ENCODE assay signal across 8 cellular contexts in genomic region chr12:121579981-121580868, GRCh38. TPM values are rescaled to one million over a fixed set of nuclear protein-coding genes. Genes with fewer than 3 reads are reported as not detected.
A peak's percentile ranks its signal among the peaks of the same experiment; 100 is the strongest.
DNase-seq lines count a peak whose midpoint lies in the region; ATAC-seq and TF ChIP-seq lines count a peak whose summit lies in the region.

No MANE protein-coding gene starts in this region.

- no TSS peak for BruUV-seq in HCT116 (replicated peaks; lab: Mats Ljungman, UMichigan)

- peak overlapping the region; percentile 98 for H2BK15ac ChIP-seq in mesendoderm (replicated peaks; ENCODE audit: low read depth)

- peak overlapping the region; percentile 66 for H4K8ac ChIP-seq in mesendoderm (ENCODE audit: low read depth, low read length)

- ATAC-seq in HCT116, result peak; percentile 86
- ATAC-seq in effector memory CD8-positive, alpha-beta T cell (replicated peaks), result peak; percentile 80

- peak overlapping the region; percentile 91 for H3K18ac ChIP-seq in mesendoderm (ENCODE audit: low read length)

- H3K27ac ChIP-seq in HCT116 (ENCODE audit: low read depth, low read length), result no peak overlapping the region; the same call in 1 of the 2 replicates
- H3K27ac ChIP-seq in mesendoderm (ENCODE audit: low read depth, low read length), result peak overlapping the region; percentile 99

- no peaks in the 10 kb centered on the region for H3K9me3 ChIP-seq in HCT116 (ENCODE audit: control insufficient read depth in 1 of 2, insufficient read depth in 1 of 2, low read depth in 1 of 2, low read length in 2 of 2)

- H2BK5ac ChIP-seq in mesendoderm (ENCODE audit: low read length), result peak overlapping the region; percentile 98

- no CpG with 5 or more reads among the region's 54 CpGs for WGBS in mesendoderm (ENCODE audit: extremely low coverage, insufficient coverage, low lambda C conversion rate)

- H3K4me1 ChIP-seq in HCT116 (ENCODE audit: control insufficient read depth in 1 of 2, insufficient read depth in 2 of 2, low read length in 2 of 2) (peaks cover 13 to 29% of the 10 kb centered on the region in 2 experiments), mesendoderm (ENCODE audit: control insufficient read depth, low read depth, low read length) (peaks cover 16% of the 10 kb centered on the region)

- no peak for TF ChIP-seq RAD21 in HCT116 (IDR thresholded peaks at IDR 0.05; ENCODE audit: low read depth)

- CTCF ChIA-PET in HCT116 (lab: Charles Lee), result no interaction called here

- DNase-seq in CD14-positive monocyte (ENCODE audit: low spot score) (no peak), HCT116 (ENCODE audit: low read depth, low spot score) (no peak), NCI-H774 (lab: John Stamatoyannopoulos, UW) (peak; percentile 80), mesendoderm (peak; percentile 87), HPDE6-E6E7 (ENCODE audit: extremely low spot score) (no peak)
- peak; percentile 86 for DNase-seq in activated CD8-positive, alpha-beta memory T cell treated with anti-CD3 and anti-CD28 coated beads for 24 hours
- DNase-seq in effector memory CD8-positive, alpha-beta T cell, result peak; percentile 57 to 65 (median 64)
- DNase-seq in stimulated activated CD8-positive, alpha-beta memory T cell treated with anti-CD3 and anti-CD28 coated beads, Interleukin-15, amount 100 ng/mL, for 1 hour (ENCODE audit: low read depth), result peak; percentile 50

- peak overlapping the region; percentile 100 for H2BK120ac ChIP-seq in mesendoderm (ENCODE audit: low read depth, low read length)

- H3K4me3 Mint-ChIP-seq in CD14-positive monocyte, result peak overlapping the region; percentile 93 to 98
- peak overlapping the region; percentile 95 to 99 for H3K4me3 Mint-ChIP-seq in effector memory CD8-positive, alpha-beta T cell

- peak overlapping the region; percentile 98 for H3K4ac ChIP-seq in mesendoderm (ENCODE audit: low read depth, low read length)

- RAD21 ChIA-PET in HCT116 (lab: Charles Lee; ENCODE audit: low non-redundant PET in 1 of 2, low total read pairs in 2 of 2, uncharacterized antibody in 2 of 2, unreplicated experiment in 2 of 2), result no interaction called here

- peak overlapping the region; percentile 88 for H3K4me2 ChIP-seq in HCT116 (ENCODE audit: low read length)
- H3K4me2 ChIP-seq in mesendoderm (ENCODE audit: low read length), result peak overlapping the region; percentile 61

- peak overlapping the region; percentile 47 to 60 for H3K4me3 ChIP-seq in HCT116 (replicated peaks in 1 of 2; ENCODE audit: low read depth in 1 of 2, low read length in 2 of 2)
- H3K4me3 ChIP-seq in mesendoderm (ENCODE audit: low read length), result peak overlapping the region; percentile 65

- H2AK5ac ChIP-seq in mesendoderm (ENCODE audit: low read length), result peak overlapping the region; percentile 37

- peak overlapping the region; percentile 89 for H2AFZ ChIP-seq in HCT116 (ENCODE audit: low read depth, low read length, poor library complexity, severe bottlenecking)

- H3K27ac Mint-ChIP-seq in CD14-positive monocyte, result peak overlapping the region; percentile 90 to 98 (median 96)
- H3K27ac Mint-ChIP-seq in effector memory CD8-positive, alpha-beta T cell, result peak overlapping the region; percentile 99 to 100

- peak overlapping the region; percentile 60 for H3K9ac ChIP-seq in HCT116 (ENCODE audit: low read length)
- peak overlapping the region; percentile 93 for H3K9ac ChIP-seq in mesendoderm (ENCODE audit: low read length)

- TF ChIP-seq POLR2A in HCT116 (IDR thresholded peaks at IDR 0.05; ENCODE audit: borderline replicate concordance, extremely low read depth, insufficient read depth, insufficient read length), result no peak

- H3K36me3 ChIP-seq in HCT116 (ENCODE audit: control insufficient read depth in 1 of 2, insufficient read depth in 2 of 2, low read length in 2 of 2), result no peaks in the 10 kb centered on the region
- H3K36me3 ChIP-seq in mesendoderm (ENCODE audit: control insufficient read depth, insufficient read depth, low read length), result no peaks in the 10 kb centered on the region

- peak overlapping the region; percentile 99 for H3K56ac ChIP-seq in mesendoderm (ENCODE audit: low read length)

- POLR2A ChIA-PET in HCT116 (lab: Charles Lee), result interaction anchor here (0.9 kb wide), 2 partner anchors 15 to 46 kb away, joined by 3 read pairs; partner anchors contain the start of gene ORAI1

- H3K23ac ChIP-seq in mesendoderm (ENCODE audit: low read length), result no peak overlapping the region

- intact Hi-C loops in CD14-positive monocyte (cut with micrococcal nuclease) (loop anchor here (5.0 kb wide), 4 partner anchors 32 to 47 kb away; partner anchors contain the start of gene ORAI1 (in 1 of the 2)), HCT116 (cut with micrococcal nuclease) (loop anchor here (2.0 kb wide), 1 partner anchor 17 kb away; no protein-coding TSS in a partner anchor)

- peaks cover 3% of the 10 kb centered on the region for H3K79me1 ChIP-seq in mesendoderm (ENCODE audit: low read length)

- H3K79me2 ChIP-seq in HCT116 (ENCODE audit: insufficient read depth, low read length) (no peaks in the 10 kb centered on the region), mesendoderm (ENCODE audit: control insufficient read depth, insufficient read depth, low read length) (peaks cover 29% of the 10 kb centered on the region)

- no peaks in the 10 kb centered on the region for H3K9me3 Mint-ChIP-seq in CD14-positive monocyte
- H3K9me3 Mint-ChIP-seq in effector memory CD8-positive, alpha-beta T cell, result no peaks in the 10 kb centered on the region

- H3K4me1 Mint-ChIP-seq in CD14-positive monocyte, result peaks cover 38% of the 10 kb centered on the region
- H3K4me1 Mint-ChIP-seq in effector memory CD8-positive, alpha-beta T cell (ENCODE audit: low read depth in 2 of 2), result peaks cover 29 to 42% of the 10 kb centered on the region in 2 donors

- H4K5ac ChIP-seq in mesendoderm (ENCODE audit: low read length), result peak overlapping the region; percentile 33

- peaks cover 4 to 12% (median 8%) of the 10 kb centered on the region in 3 donors for H3K27me3 Mint-ChIP-seq in CD14-positive monocyte (ENCODE audit: low read depth in 3 of 3)
- no peaks in the 10 kb centered on the region for H3K27me3 Mint-ChIP-seq in effector memory CD8-positive, alpha-beta T cell

- H4K20me1 ChIP-seq in HCT116 (ENCODE audit: insufficient read depth), result no peaks in the 10 kb centered on the region

- peaks cover 9% of the 10 kb centered on the region in 2 donors for H3K36me3 Mint-ChIP-seq in CD14-positive monocyte
- H3K36me3 Mint-ChIP-seq in effector memory CD8-positive, alpha-beta T cell (ENCODE audit: insufficient read depth), result peaks cover 20% of the 10 kb centered on the region

- H3K27me3 ChIP-seq in HCT116 (ENCODE audit: insufficient read depth, low read length), result no peaks in the 10 kb centered on the region
- no peaks in the 10 kb centered on the region for H3K27me3 ChIP-seq in mesendoderm (ENCODE audit: insufficient read depth, low read length, poor library complexity)

- H3K9me2 ChIP-seq in HCT116 (ENCODE audit: insufficient read depth), result no peaks in the 10 kb centered on the region

- TF ChIP-seq CTCF in CD14-positive monocyte (IDR thresholded peaks at IDR 0.05), result no peak
- TF ChIP-seq CTCF in HCT116 (IDR thresholded peaks at IDR 0.05 in 2 of 3, conservative IDR thresholded peaks at IDR 0.05 in 1 of 3; ENCODE audit: borderline replicate concordance in 1 of 3, insufficient read depth in 1 of 3, low read depth in 2 of 3, low read length in 2 of 3), result no peak

TF ChIP-seq in HCT116, 20 proteins besides CTCF, POLR2A, EP300 and RAD21:
- no peak for TF ChIP-seq CBX3 (IDR thresholded peaks at IDR 0.05; ENCODE audit: low read depth)
- no peak for TF ChIP-seq EZH2 (IDR thresholded peaks at IDR 0.05)
- no peak for TF ChIP-seq JUND (IDR thresholded peaks at IDR 0.05)
- no peak for TF ChIP-seq SP1 (IDR thresholded peaks at IDR 0.05; ENCODE audit: low read depth)
- TF ChIP-seq POLR2AphosphoS5 (IDR thresholded peaks at IDR 0.05; ENCODE audit: low read depth, low read length), result no peak; the same call in 1 of the 2 replicates

RNA-seq across cellular contexts. Expression of gene KDM2B, which starts 0.6 kb away (rescaled TPM):
- polyA plus RNA-seq in CD14-positive monocyte, result 1 to 10 TPM; 9.7 TPM
- total RNA-seq in HCT116 (2021; ENCODE audit: unreplicated experiment), result 36.7 TPM
- 23.7 and 28.4 TPM in 2 replicates for polyA plus RNA-seq in HCT116 (2012)
- 74.8 TPM for polyA plus RNA-seq in mesendoderm (2013, experiment 1 of 2)
- polyA plus RNA-seq in mesendoderm (2013, experiment 2 of 2), result 78.1 TPM

RNA-seq across cellular contexts. Expression of gene ORAI1, which starts 46.1 kb away (rescaled TPM):
- polyA plus RNA-seq in CD14-positive monocyte, result 10 to 100 TPM; 54.6 to 77.9 TPM
- total RNA-seq in HCT116 (2021; ENCODE audit: unreplicated experiment), result 20.2 TPM
- 23.7 and 26.7 TPM in 2 replicates for polyA plus RNA-seq in HCT116 (2012)
- polyA plus RNA-seq in mesendoderm (2013, experiment 1 of 2), result 26.1 TPM
- 27.7 TPM for polyA plus RNA-seq in mesendoderm (2013, experiment 2 of 2)

Comparison
In these comparisons a context has a peak if more than half of its experiments do, and no peak if none do; other contexts are left out.
1. DNase-seq: peak in NCI-H774 (single experiment), activated CD8-positive, alpha-beta memory T cell treated with anti-CD3 and anti-CD28 coated beads for 24 hours (single experiment), effector memory CD8-positive, alpha-beta T cell (3 of 3), mesendoderm (single experiment) and stimulated activated CD8-positive, alpha-beta memory T cell treated with anti-CD3 and anti-CD28 coated beads, Interleukin-15, amount 100 ng/mL, for 1 hour (single experiment); none in CD14-positive monocyte (single experiment), HCT116 (single experiment) and HPDE6-E6E7 (single experiment).